In genomic region chr11:28110108-28110838, GRCh38 we compare ENCODE assay signal across 8 cellular contexts.
DNase-seq lines count a peak whose midpoint lies in the region; ATAC-seq, FAIRE-seq and TF ChIP-seq lines count a peak whose summit lies in the region.

No MANE protein-coding gene starts in this region.

- TF ChIP-seq CTCF in 22Rv1 (IDR thresholded peaks at IDR 0.05) (no peak), WI38 (IDR thresholded peaks at IDR 0.05; ENCODE audit: low read depth, low read length) (no peak), cardiac fibroblast (IDR thresholded peaks at IDR 0.05; ENCODE audit: low read depth, low read length) (no peak)

- H3K27ac ChIP-seq in 22Rv1, result peak overlapping the region; percentile 80

- FAIRE-seq in GM18507 (lab: Jason Lieb, UNC), result peak; percentile 61

- DNase-seq in GM18507 (ENCODE audit: extremely low spot score, insufficient read length, low read depth) (peak; percentile 43), NCI-H2171 (lab: John Stamatoyannopoulos, UW) (peak; percentile 45), cardiac fibroblast (ENCODE audit: low read depth in 2 of 2) (peak; percentile 84 to 87), iris pigment epithelial cell (ENCODE audit: low read depth) (peak; percentile 85), smooth muscle cell of the brain vasculature (ENCODE audit: low read depth, low spot score) (peak; percentile 41)

- ATAC-seq in HG02970 (IDR thresholded peaks at IDR 0.05; ENCODE audit: low FRiP score, unreplicated experiment), result peak; percentile 21

- peak overlapping the region; percentile 73 for H3K4me3 ChIP-seq in WI38 (ENCODE audit: low read depth, low read length)
- H3K4me3 ChIP-seq in cardiac fibroblast (replicated peaks in 1 of 2; ENCODE audit: low read depth in 2 of 2, low read length in 2 of 2), result peak overlapping the region; percentile 64 to 72

Comparison
In these comparisons a context has a peak if more than half of its experiments do, and no peak if none do; other contexts are left out.
1. Peak in every context shown above with its lines: DNase-seq, ATAC-seq, H3K4me3 ChIP-seq and H3K27ac ChIP-seq.